31 cellular contexts compared by ENCODE assay signal in genomic region chr13:79354285-79354684, GRCh38.
"Had no signal": no experiment of that assay in that cellular context is flagged by ENCODE, and none has a peak within 500 bp of the region (broad histone marks: within the 10 kb centered on the region; RNA-seq: fewer than 3 reads in every experiment).

No MANE protein-coding gene starts in this region.

- H3K9me3 Mint-ChIP-seq: activated CD4-positive, alpha-beta memory T cell treated with anti-CD3 and anti-CD28 coated beads, Interleukin-2, amount 10 ng/mL, durations not matched to agents 7 days and 5 days; activated CD4-positive, alpha-beta T cell treated with anti-CD3 and anti-CD28 coated beads, Interleukin-2, amount 10 ng/mL, durations not matched to agents 7 days and 5 days; activated naive CD4-positive, alpha-beta T cell treated with anti-CD3 and anti-CD28 coated beads for 36 hours; activated naive CD4-positive, alpha-beta T cell treated with anti-CD3 and anti-CD28 coated beads, Interleukin-2, amount 50 U/mL, for 24 hours; activated naive CD8-positive, alpha-beta T cell treated with anti-CD3 and anti-CD28 coated beads for 36 hours; activated naive CD8-positive, alpha-beta T cell treated with anti-CD3 and anti-CD28 coated beads, Interleukin-2, amount 50 U/mL, for 24 hours; activated T-cell treated with anti-CD3 and anti-CD28 coated beads, Interleukin-2, amount 50 U/mL, for 4 hours; activated T-helper 1 cell treated with anti-CD3 and anti-CD28 coated beads, Interleukin-12 subunit alpha, Interleukin-12 subunit beta, Interleukin-2, Interleukin-4 antibody, amounts not matched to agents 30 ng/mL and 10 ng/mL and 1 ng/mL, durations not matched to agents 14 hours and 24 hours and 36 hours; activated T-helper 2 cell treated with anti-CD3 and anti-CD28 coated beads, Interferon-gamma antibody, Interleukin-2, Interleukin-4, amounts not matched to agents 10 μg/mL and 5 μg/mL and 100 μg/mL, durations not matched to agents 14 hours and 24 hours and 36 hours; brain; dendritic cell treated with granulocyte-macrophage colony-stimulating factor and Interleukin-4, amounts not matched to agents 40 ng/mL and 50 ng/mL, for 4 days; effector memory CD8-positive, alpha-beta T cell had no signal

- H3K27me3 ChIP-seq: adrenal gland, breast epithelium, cardiac muscle cell had no signal

- H3K9me3 ChIP-seq: adrenal gland, breast epithelium had no signal

- H3K27ac ChIP-seq: adrenal gland, breast epithelium, cardiac muscle cell, coronary artery had no signal

- H3K27me3 Mint-ChIP-seq: activated CD4-positive, alpha-beta memory T cell treated with anti-CD3 and anti-CD28 coated beads, Interleukin-2, amount 10 ng/mL, durations not matched to agents 7 days and 5 days; activated CD4-positive, alpha-beta T cell treated with anti-CD3 and anti-CD28 coated beads, Interleukin-2, amount 10 ng/mL, durations not matched to agents 7 days and 5 days; activated naive CD4-positive, alpha-beta T cell treated with anti-CD3 and anti-CD28 coated beads, Interleukin-2, amount 50 U/mL, for 24 hours; activated naive CD8-positive, alpha-beta T cell treated with anti-CD3 and anti-CD28 coated beads for 36 hours; activated naive CD8-positive, alpha-beta T cell treated with anti-CD3 and anti-CD28 coated beads, Interleukin-2, amount 50 U/mL, for 24 hours; brain; dendritic cell treated with granulocyte-macrophage colony-stimulating factor and Interleukin-4, amounts not matched to agents 40 ng/mL and 50 ng/mL, for 4 days; effector memory CD8-positive, alpha-beta T cell had no signal

- H3K4me3 ChIP-seq: adrenal gland, breast epithelium, cardiac muscle cell, coronary artery had no signal

- H3K27ac Mint-ChIP-seq: activated CD4-positive, alpha-beta memory T cell treated with anti-CD3 and anti-CD28 coated beads, Interleukin-2, amount 10 ng/mL, durations not matched to agents 7 days and 5 days; activated CD4-positive, alpha-beta T cell treated with anti-CD3 and anti-CD28 coated beads, Interleukin-2, amount 10 ng/mL, durations not matched to agents 7 days and 5 days; activated naive CD4-positive, alpha-beta T cell treated with anti-CD3 and anti-CD28 coated beads for 36 hours; activated naive CD4-positive, alpha-beta T cell treated with anti-CD3 and anti-CD28 coated beads, Interleukin-2, amount 50 U/mL, for 24 hours; activated naive CD8-positive, alpha-beta T cell treated with anti-CD3 and anti-CD28 coated beads for 36 hours; activated naive CD8-positive, alpha-beta T cell treated with anti-CD3 and anti-CD28 coated beads, Interleukin-2, amount 50 U/mL, for 24 hours; activated T-helper 1 cell treated with anti-CD3 and anti-CD28 coated beads, Interleukin-12 subunit alpha, Interleukin-12 subunit beta, Interleukin-2, Interleukin-4 antibody, amounts not matched to agents 30 ng/mL and 10 ng/mL and 1 ng/mL, durations not matched to agents 14 hours and 24 hours and 36 hours; activated T-helper 2 cell treated with anti-CD3 and anti-CD28 coated beads, Interferon-gamma antibody, Interleukin-2, Interleukin-4, amounts not matched to agents 10 μg/mL and 5 μg/mL and 100 μg/mL, durations not matched to agents 14 hours and 24 hours and 36 hours; brain; dendritic cell treated with granulocyte-macrophage colony-stimulating factor and Interleukin-4, amounts not matched to agents 40 ng/mL and 50 ng/mL, for 4 days had no signal

- H3K4me1 Mint-ChIP-seq: activated CD4-positive, alpha-beta memory T cell treated with anti-CD3 and anti-CD28 coated beads, Interleukin-2, amount 10 ng/mL, durations not matched to agents 7 days and 5 days; brain had no signal

- H3K4me1 ChIP-seq: adrenal gland, breast epithelium had no signal

- H3K4me3 Mint-ChIP-seq: activated CD4-positive, alpha-beta memory T cell treated with anti-CD3 and anti-CD28 coated beads, Interleukin-2, amount 10 ng/mL, durations not matched to agents 7 days and 5 days; activated CD4-positive, alpha-beta T cell treated with anti-CD3 and anti-CD28 coated beads, Interleukin-2, amount 10 ng/mL, durations not matched to agents 7 days and 5 days; activated naive CD4-positive, alpha-beta T cell treated with anti-CD3 and anti-CD28 coated beads for 36 hours; activated naive CD4-positive, alpha-beta T cell treated with anti-CD3 and anti-CD28 coated beads, Interleukin-2, amount 50 U/mL, for 24 hours; activated naive CD8-positive, alpha-beta T cell treated with anti-CD3 and anti-CD28 coated beads for 36 hours; activated naive CD8-positive, alpha-beta T cell treated with anti-CD3 and anti-CD28 coated beads, Interleukin-2, amount 50 U/mL, for 24 hours; activated T-cell treated with anti-CD3 and anti-CD28 coated beads, Interleukin-2, amount 50 U/mL, for 4 hours; activated T-helper 1 cell treated with anti-CD3 and anti-CD28 coated beads, Interleukin-12 subunit alpha, Interleukin-12 subunit beta, Interleukin-2, Interleukin-4 antibody, amounts not matched to agents 30 ng/mL and 10 ng/mL and 1 ng/mL, durations not matched to agents 14 hours and 24 hours and 36 hours; brain; dendritic cell treated with granulocyte-macrophage colony-stimulating factor and Interleukin-4, amounts not matched to agents 40 ng/mL and 50 ng/mL, for 4 days; effector memory CD8-positive, alpha-beta T cell had no signal

- ATAC-seq: activated naive CD8-positive, alpha-beta T cell treated with anti-CD3 and anti-CD28 coated beads, Interleukin-2, amount 50 U/mL, for 24 hours; activated T-cell treated with anti-CD3 and anti-CD28 coated beads, Interleukin-2, amount 50 U/mL, for 4 hours; effector memory CD8-positive, alpha-beta T cell; esophagus mucosa had no signal

- DNase-seq: activated CD4-positive, alpha-beta memory T cell treated with anti-CD3 and anti-CD28 coated beads, Interleukin-2, amount 10 ng/mL, durations not matched to agents 7 days and 5 days; activated CD4-positive, alpha-beta T cell treated with anti-CD3 and anti-CD28 coated beads for 1 hour; activated CD4-positive, alpha-beta T cell treated with anti-CD3 and anti-CD28 coated beads for 4 hours; activated CD4-positive, alpha-beta T cell treated with anti-CD3 and anti-CD28 coated beads, Interleukin-2, amount 10 ng/mL, durations not matched to agents 7 days and 5 days; activated CD4-positive, alpha-beta T cell treated with anti-CD3 and anti-CD28 coated beads, Interleukin-2, amount 50 U/mL, for 4 hours; activated CD8-positive, alpha-beta memory T cell treated with anti-CD3 and anti-CD28 coated beads, Interleukin-2, amount 50 U/mL, for 48 hours; activated effector memory CD4-positive, alpha-beta T cell treated with anti-CD3 and anti-CD28 coated beads, Interleukin-2, amount 50 U/mL, for 16 hours; activated naive CD4-positive, alpha-beta T cell treated with anti-CD3 and anti-CD28 coated beads for 36 hours; activated naive CD8-positive, alpha-beta T cell treated with anti-CD3 and anti-CD28 coated beads for 36 hours; activated naive CD8-positive, alpha-beta T cell treated with anti-CD3 and anti-CD28 coated beads, Interleukin-2, amount 50 U/mL, for 24 hours; activated T-cell treated with anti-CD3 and anti-CD28 coated beads for 4 hours; activated T-cell treated with anti-CD3 and anti-CD28 coated beads, Interleukin-2, amount 50 U/mL, for 4 hours; adrenal gland; amygdala; aorta; central memory CD4-positive, alpha-beta T cell; cerebellar nuclear complex; effector CD4-positive, alpha-beta T cell; effector memory CD8-positive, alpha-beta T cell; foreskin fibroblast; head of caudate nucleus; T-helper 2 cell had no signal
